9 cellular contexts compared by ENCODE assay signal in the genomic region with DNA sequence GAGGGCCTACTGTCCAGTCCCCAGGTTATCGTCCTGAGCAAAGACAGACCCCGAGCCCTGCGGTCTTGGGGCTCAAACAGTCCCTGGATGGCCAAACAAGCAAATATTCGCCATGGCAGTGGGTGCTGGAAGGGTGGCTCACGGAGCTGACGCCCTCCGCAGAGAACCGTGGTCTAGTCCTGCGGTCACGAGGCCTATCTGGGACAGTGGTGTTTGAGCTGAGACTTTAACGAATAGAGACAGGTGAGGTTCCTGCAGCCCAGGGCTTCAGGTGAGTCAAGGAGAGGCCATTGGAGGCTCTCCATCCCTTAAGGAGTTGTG. TPM values are rescaled to one million over a fixed set of nuclear protein-coding genes. Genes with fewer than 3 reads are reported as not detected.
DNase-seq lines count a peak whose midpoint lies in the region; ATAC-seq, FAIRE-seq and TF ChIP-seq lines count a peak whose summit lies in the region.
"Had no signal": no experiment of that assay in that cellular context is flagged by ENCODE, and none has a peak within 500 bp of the region (broad histone marks: within the 10 kb centered on the region; RNA-seq: fewer than 3 reads in every experiment).

No MANE protein-coding gene starts in this region.

- no peak for ATAC-seq in activated CD8-positive, alpha-beta T cell treated with anti-CD3 and anti-CD28 coated beads for 36 hours
- ATAC-seq in right cardiac atrium (peak in 1 of 2 donors; percentile 38), HG03135 (IDR thresholded peaks at IDR 0.05; ENCODE audit: unreplicated experiment) (no peak)

- H3K27me3 Mint-ChIP-seq in activated CD8-positive, alpha-beta T cell treated with anti-CD3 and anti-CD28 coated beads for 36 hours: no peaks in the 10 kb centered on the region

- H3K4me3 Mint-ChIP-seq in activated CD8-positive, alpha-beta T cell treated with anti-CD3 and anti-CD28 coated beads for 36 hours: peak overlapping the region; percentile 81

- H3K27me3 ChIP-seq in right cardiac atrium (ENCODE audit: control insufficient read depth, insufficient read depth): no peaks in the 10 kb centered on the region
- no peaks in the 10 kb centered on the region for H3K27me3 ChIP-seq in small intestine (ENCODE audit: control insufficient read depth in 2 of 2, insufficient read depth in 2 of 2, low read length in 2 of 2)

- H3K27ac ChIP-seq in right cardiac atrium (ENCODE audit: low read length): peak overlapping the region; percentile 91
- peak overlapping the region; percentile 95 to 97 for H3K27ac ChIP-seq in small intestine (ENCODE audit: low read depth in 1 of 2, low read length in 1 of 2)

- no peak for FAIRE-seq in small intestine (lab: Jason Lieb, UNC)
- FAIRE-seq: A204.1 had no signal

- intact Hi-C loops in activated CD8-positive, alpha-beta T cell treated with anti-CD3 and anti-CD28 coated beads for 36 hours (cut with micrococcal nuclease): loop anchor here (10.0 kb wide), 1 partner anchor 270 kb away; no protein-coding TSS in a partner anchor
- intact Hi-C loops in right cardiac atrium (cut with DNase I): no loop called here

- CTCF ChIA-PET in activated CD8-positive, alpha-beta T cell treated with anti-CD3 and anti-CD28 coated beads for 36 hours (lab: Charles Lee): interaction anchor here (1.0 to 2.8 kb wide), 3 partner anchors 12 to 136 kb away, joined by 3 to 7 read pairs (median 6); no protein-coding TSS in a partner anchor

- POLR2A ChIA-PET in activated CD8-positive, alpha-beta T cell treated with anti-CD3 and anti-CD28 coated beads for 36 hours (lab: Charles Lee): interaction anchor here (0.6 to 1.8 kb wide), 9 partner anchors 9 to 124 kb away, joined by 3 to 9 read pairs (median 4); no protein-coding TSS in a partner anchor

- H3K36me3 Mint-ChIP-seq in activated CD8-positive, alpha-beta T cell treated with anti-CD3 and anti-CD28 coated beads for 36 hours (ENCODE audit: low read depth): peaks cover 25% of the 10 kb centered on the region

- H3K4me1 ChIP-seq in right cardiac atrium (ENCODE audit: control insufficient read depth, insufficient read depth, low read length) (peaks cover 8% of the 10 kb centered on the region), small intestine (ENCODE audit: control insufficient read depth in 2 of 2, insufficient read depth in 1 of 2, low read depth in 1 of 2, low read length in 1 of 2) (peaks cover 3 to 16% of the 10 kb centered on the region in 2 donors)

- H3K27ac Mint-ChIP-seq in activated CD8-positive, alpha-beta T cell treated with anti-CD3 and anti-CD28 coated beads for 36 hours: peak overlapping the region; percentile 94

- H3K4me1 Mint-ChIP-seq in activated CD8-positive, alpha-beta T cell treated with anti-CD3 and anti-CD28 coated beads for 36 hours (ENCODE audit: low read depth): peaks cover 56% of the 10 kb centered on the region

- no peak for TF ChIP-seq CTCF in activated CD8-positive, alpha-beta T cell treated with anti-CD3 and anti-CD28 coated beads for 36 hours (IDR thresholded peaks at IDR 0.05)

- peak; percentile 39 for DNase-seq in DMS53 (lab: John Stamatoyannopoulos, UW)
- no peak for DNase-seq in DMS53 treated with DMSO at 0.1 percent for 48 hours (lab: John Stamatoyannopoulos, UW; ENCODE audit: unreplicated experiment)
- peak; percentile 28 for DNase-seq in activated CD8-positive, alpha-beta T cell treated with anti-CD3 and anti-CD28 coated beads for 36 hours
- DNase-seq in right cardiac atrium: no peak
- no peak for DNase-seq in small intestine
- DNase-seq in NCI-H2196 treated with DMSO at 0.1 percent for 48 hours (lab: John Stamatoyannopoulos, UW; ENCODE audit: unreplicated experiment): no peak
- DNase-seq in NCI-H226: no peak

- H3K9me3 ChIP-seq in right cardiac atrium (ENCODE audit: control insufficient read depth, low read length) (no peaks in the 10 kb centered on the region), small intestine (ENCODE audit: control insufficient read depth, low read depth) (no peaks in the 10 kb centered on the region)

- H3K9me3 Mint-ChIP-seq in activated CD8-positive, alpha-beta T cell treated with anti-CD3 and anti-CD28 coated beads for 36 hours: peaks cover 6% of the 10 kb centered on the region

- peak overlapping the region; percentile 89 for H3K4me3 ChIP-seq in right cardiac atrium (ENCODE audit: low read length)
- peak overlapping the region; percentile 81 to 92 for H3K4me3 ChIP-seq in small intestine (ENCODE audit: low read depth in 1 of 2, low read length in 2 of 2)

- H3K36me3 ChIP-seq in small intestine (ENCODE audit: control insufficient read depth in 2 of 2, insufficient read depth in 2 of 2, low read length in 2 of 2): no peaks in the 10 kb centered on the region

- 14% methylated on average over 11 of the region's 11 CpGs for WGBS in right cardiac atrium
- 6 to 18% (median 6%) methylated on average over 11 of the region's 11 CpGs for WGBS in small intestine, 3 donors

RNA-seq across cellular contexts. Expression of a gene that starts 0.4 kb away (rescaled TPM):
- total RNA-seq in activated CD8-positive, alpha-beta T cell treated with anti-CD3 and anti-CD28 coated beads for 36 hours: 10 to 100 TPM; 61.3 to 65.5 TPM
- 10 to 100 TPM; 66.3 to 84.8 (median 73.2) TPM for total RNA-seq in right cardiac atrium
- polyA plus RNA-seq in right cardiac atrium (50.6 TPM), small intestine (100 to 1,000 TPM in 1 of 3 donors, 10 to 100 TPM in 2; 77.7 to 157 (median 93.2) TPM)

Comparison
In these comparisons a context has a peak if more than half of its experiments do, and no peak if none do; other contexts are left out.
1. DNase-seq: peak in DMS53 (single experiment) and activated CD8-positive, alpha-beta T cell treated with anti-CD3 and anti-CD28 coated beads for 36 hours (single experiment); none in DMS53 treated with DMSO at 0.1 percent for 48 hours (single experiment), right cardiac atrium (0 of 3), small intestine (single experiment), NCI-H2196 treated with DMSO at 0.1 percent for 48 hours (single experiment) and NCI-H226 (single experiment).